Comparison of ENCODE assay signal across 9 cellular contexts in the genomic region with DNA sequence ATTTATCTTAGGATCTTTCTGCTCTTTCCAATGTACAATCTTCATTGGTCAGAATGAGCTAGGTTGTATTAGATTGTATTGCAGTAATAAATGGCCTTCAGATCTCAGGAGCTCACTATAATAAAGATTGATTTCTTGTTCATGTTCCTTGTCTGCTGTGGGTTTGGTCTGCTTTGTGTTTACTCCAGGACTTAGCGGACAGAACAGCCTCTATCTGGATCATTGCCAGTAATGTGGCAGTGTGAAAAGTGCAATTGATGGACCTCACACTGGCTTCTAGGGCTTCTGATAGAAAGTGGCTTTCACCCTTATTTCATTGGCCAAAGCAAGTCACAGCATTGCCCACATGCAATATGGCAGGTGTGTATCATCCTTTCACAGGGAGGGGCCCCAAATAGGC.
DNase-seq lines count a peak whose midpoint lies in the region; TF ChIP-seq lines count a peak whose summit lies in the region.
"Had no signal": no experiment of that assay in that cellular context is flagged by ENCODE, and none has a peak within 500 bp of the region (broad histone marks: within the 10 kb centered on the region; RNA-seq: fewer than 3 reads in every experiment).

No MANE protein-coding gene starts in this region.

- H3K9ac ChIP-seq in adipocyte (ENCODE audit: low read length) (no peak overlapping the region), mesenchymal stem cell (ENCODE audit: low read length) (no peak overlapping the region)

- no peak overlapping the region for H3K4ac ChIP-seq in mesenchymal stem cell (ENCODE audit: low read depth in 1 of 2, low read length in 2 of 2)

- no peak overlapping the region for H3K4me2 ChIP-seq in mesenchymal stem cell (ENCODE audit: low read length, poor library complexity, severe bottlenecking)

- no peak overlapping the region for H2BK15ac ChIP-seq in mesenchymal stem cell (ENCODE audit: low read depth, poor library complexity, severe bottlenecking)

- no peak overlapping the region for H2AFZ ChIP-seq in mesenchymal stem cell (ENCODE audit: low read depth, low read length)

- no peaks in the 10 kb centered on the region for H3K27me3 ChIP-seq in adipocyte (replicated peaks; ENCODE audit: control insufficient read depth, insufficient read depth, low read length)
- H3K27me3 ChIP-seq in mesenchymal stem cell (ENCODE audit: control insufficient read depth in 1 of 2, insufficient read depth in 1 of 2, low read length in 2 of 2), result no peaks in the 10 kb centered on the region
- H3K27me3 ChIP-seq in A673 (replicated peaks; ENCODE audit: insufficient read depth, low read depth, low read length, poor library complexity), result no peaks in the 10 kb centered on the region

- peak overlapping the region; percentile 23 to 84 for H2BK12ac ChIP-seq in mesenchymal stem cell (ENCODE audit: low read length in 2 of 2)

- H4K8ac ChIP-seq in mesenchymal stem cell (ENCODE audit: low read length), result no peak overlapping the region

- H3K27ac ChIP-seq in mesenchymal stem cell (ENCODE audit: low read length, poor library complexity, severe bottlenecking) (no peak overlapping the region), A673 (ENCODE audit: low read depth, low read length, poor library complexity, severe bottlenecking) (no peak overlapping the region)

- intact Hi-C loops in A673 (cut with micrococcal nuclease; ENCODE audit: unreplicated experiment), result no loop called here

- POLR2A ChIA-PET in GM10248 (lab: Yijun Ruan, JAX), result no interaction called here
- POLR2A ChIA-PET in A673 (lab: Charles Lee; ENCODE audit: low non-redundant PET), result no interaction called here

- DNase-seq in DMS153 (lab: John Stamatoyannopoulos, UW), result peak; percentile 44
- peak; percentile 24 for DNase-seq in M059J (ENCODE audit: low read depth)
- no peak for DNase-seq in adipocyte (ENCODE audit: low read depth)
- peak; percentile 43 for DNase-seq in mesenchymal stem cell
- DNase-seq in NOMO-1 treated with dmso at 0.1 percent for 144 hours (lab: John Stamatoyannopoulos, UW; ENCODE audit: unreplicated experiment), result no peak
- DNase-seq in GM10248 (ENCODE audit: extremely low spot score), result no peak
- DNase-seq in A673 (ENCODE audit: low spot score), result no peak
- no peak for DNase-seq in HCEC 1CT
- DNase-seq: DMS79 treated with DMSO at 0.1 percent for 48 hours had no signal

- no peak for TF ChIP-seq CTCF in GM10248 (IDR thresholded peaks at IDR 0.05; ENCODE audit: control extremely low read depth, extremely low read depth, low read depth, missing control alignments)
- no peak for TF ChIP-seq CTCF in A673 (conservative IDR thresholded peaks at IDR 0.05; ENCODE audit: low read depth, low read length)

- H3K79me1 ChIP-seq in mesenchymal stem cell (replicated peaks; ENCODE audit: low read length, poor library complexity, severe bottlenecking), result no peaks in the 10 kb centered on the region

- H3K36me3 ChIP-seq in adipocyte (ENCODE audit: control insufficient read depth, insufficient read depth, low read length, severe bottlenecking) (no peaks in the 10 kb centered on the region), mesenchymal stem cell (ENCODE audit: control insufficient read depth in 1 of 2, insufficient read depth in 2 of 2, low read depth in 1 of 2, low read length in 2 of 2) (no peaks in the 10 kb centered on the region), A673 (ENCODE audit: insufficient read depth, low read length, poor library complexity, severe bottlenecking) (no peaks in the 10 kb centered on the region)

- H3K4me3 ChIP-seq in adipocyte (ENCODE audit: low read length), result peak overlapping the region; percentile 47
- no peak overlapping the region for H3K4me3 ChIP-seq in mesenchymal stem cell (ENCODE audit: insufficient read depth in 1 of 2, low read depth in 1 of 2, low read length in 2 of 2)
- no peak overlapping the region for H3K4me3 ChIP-seq in A673 (ENCODE audit: low read depth, low read length, poor library complexity, severe bottlenecking)

- H3K18ac ChIP-seq in mesenchymal stem cell (ENCODE audit: low read depth in 1 of 2, low read length in 2 of 2), result peak overlapping the region in 1 of 2 experiments; percentile 34

- H3K14ac ChIP-seq in mesenchymal stem cell (ENCODE audit: low read length in 2 of 2), result no peak overlapping the region

- H3K4me1 ChIP-seq in adipocyte (ENCODE audit: control insufficient read depth, insufficient read depth, low read length), result peaks cover 30% of the 10 kb centered on the region
- H3K4me1 ChIP-seq in mesenchymal stem cell (ENCODE audit: control insufficient read depth, insufficient read depth, low read depth, low read length), result peaks cover 3% of the 10 kb centered on the region
- H3K4me1 ChIP-seq in A673 (ENCODE audit: insufficient read depth, low read length, poor library complexity, severe bottlenecking), result no peaks in the 10 kb centered on the region

- no peak overlapping the region for H2AK5ac ChIP-seq in mesenchymal stem cell (ENCODE audit: low read length, severe bottlenecking)

- WGBS in mesenchymal stem cell, result 11% methylated on average over 1 of the region's 1 CpG

- H2BK120ac ChIP-seq in mesenchymal stem cell (ENCODE audit: low read depth, low read length), result no peak overlapping the region

- H2BK5ac ChIP-seq in mesenchymal stem cell (ENCODE audit: low read depth, low read length, poor library complexity, severe bottlenecking), result no peak overlapping the region

- no TSS peak for BruUV-seq in A673 (replicated peaks; lab: Mats Ljungman, UMichigan)

- no peaks in the 10 kb centered on the region for H3K9me3 ChIP-seq in adipocyte (ENCODE audit: control insufficient read depth, low read length)
- no peaks in the 10 kb centered on the region for H3K9me3 ChIP-seq in mesenchymal stem cell (ENCODE audit: control insufficient read depth, low read length)
- H3K9me3 ChIP-seq in A673 (ENCODE audit: low read depth, low read length, poor library complexity, severe bottlenecking), result no peaks in the 10 kb centered on the region

- H3K23ac ChIP-seq in mesenchymal stem cell (ENCODE audit: low read length in 2 of 2), result no peak overlapping the region

- H4K91ac ChIP-seq in mesenchymal stem cell (ENCODE audit: low read length), result no peak overlapping the region

- CTCF ChIA-PET in GM10248 (lab: Yijun Ruan, JAX), result interaction anchor here (1.2 to 3.1 kb wide), 2 partner anchors 14 to 38 kb away, joined by 3 to 18 read pairs; no protein-coding TSS in a partner anchor
- CTCF ChIA-PET in A673 (lab: Charles Lee), result no interaction called here

Comparison
In these comparisons a context has a peak if more than half of its experiments do, and no peak if none do; other contexts are left out.
1. DNase-seq: peak in DMS153 (single experiment), M059J (single experiment) and mesenchymal stem cell (single experiment); none in adipocyte (single experiment), NOMO-1 treated with dmso at 0.1 percent for 144 hours (single experiment), GM10248 (single experiment), A673 (single experiment) and HCEC 1CT (single experiment).